ENCODE assay signal across 16 cellular contexts in genomic region chr1:70945266-70945665, GRCh38.
A peak's percentile ranks its signal among the peaks of the same experiment; 100 is the strongest.
DNase-seq lines count a peak whose midpoint lies in the region; ATAC-seq and TF ChIP-seq lines count a peak whose summit lies in the region.
"Had no signal": no experiment of that assay in that cellular context is flagged by ENCODE, and none has a peak within 500 bp of the region (broad histone marks: within the 10 kb centered on the region; RNA-seq: fewer than 3 reads in every experiment).

No MANE protein-coding gene starts in this region.

- H3K27ac ChIP-seq in rectal smooth muscle tissue (ENCODE audit: low read depth, low read length) (peak overlapping the region; percentile 45), uterus (peak overlapping the region; percentile 52 to 79), breast epithelium (no peak overlapping the region)
- H3K27ac ChIP-seq: BLaER1 treated with 17β-estradiol and CSF1 and Interleukin-3, amounts not matched to agents 10 nM and 100 nM; GM23248 had no signal

- ATAC-seq in GM21381 (IDR thresholded peaks at IDR 0.05; ENCODE audit: unreplicated experiment), result no peak
- ATAC-seq: CD8-positive, alpha-beta T cell; GM12878 had no signal

- TF ChIP-seq POLR2A in uterus (IDR thresholded peaks at IDR 0.05) (no peak), breast epithelium (IDR thresholded peaks at IDR 0.05) (no peak)

- DNase-seq in LNCaP clone FGC (ENCODE audit: low read depth) (peak; percentile 2), fibroblast of the aortic adventitia (ENCODE audit: low read depth) (peak; percentile 24), uterus (peak in 1 of 2 donors; percentile 62), breast epithelium (ENCODE audit: low spot score in 2 of 2) (no peak), DMS79 treated with DMSO at 0.1 percent for 48 hours (lab: John Stamatoyannopoulos, UW) (no peak)
- DNase-seq: 8988T; Calu3; CD8-positive, alpha-beta T cell; DND-41; EL; GM23248 had no signal

- H3K4me3 ChIP-seq in LNCaP clone FGC (ENCODE audit: low read depth, low read length), result no peak overlapping the region
- no peak overlapping the region for H3K4me3 ChIP-seq in fibroblast of the aortic adventitia (ENCODE audit: low read depth, low read length)
- no peak overlapping the region for H3K4me3 ChIP-seq in rectal smooth muscle tissue (ENCODE audit: low read length)
- H3K4me3 ChIP-seq in uterus, result no peak overlapping the region
- H3K4me3 ChIP-seq in breast epithelium, result no peak overlapping the region
- H3K4me3 ChIP-seq: BLaER1 treated with 17β-estradiol and CSF1 and Interleukin-3, amounts not matched to agents 10 nM and 100 nM; GM12878; GM23248; HAP-1 had no signal

- intact Hi-C loops in uterus (cut with DNase I; ENCODE audit: low total_unique reads), result no loop called here
- intact Hi-C loops in breast epithelium (cut with DNase I; ENCODE audit: low total_unique reads), result no loop called here

- H3K4me1 ChIP-seq in rectal smooth muscle tissue (ENCODE audit: control insufficient read depth, insufficient read depth, low read length), result peaks cover 9% of the 10 kb centered on the region
- H3K4me1 ChIP-seq in uterus, result peaks cover 0 to 5% of the 10 kb centered on the region in 2 donors
- no peaks in the 10 kb centered on the region for H3K4me1 ChIP-seq in breast epithelium
- H3K4me1 ChIP-seq: BLaER1 treated with 17β-estradiol and CSF1 and Interleukin-3, amounts not matched to agents 10 nM and 100 nM had no signal

- no peaks in the 10 kb centered on the region for H3K36me3 ChIP-seq in rectal smooth muscle tissue (ENCODE audit: control insufficient read depth, insufficient read depth, low read length)
- H3K36me3 ChIP-seq in uterus, result no peaks in the 10 kb centered on the region
- no peaks in the 10 kb centered on the region for H3K36me3 ChIP-seq in breast epithelium
- H3K36me3 ChIP-seq: BLaER1 treated with 17β-estradiol and CSF1 and Interleukin-3, amounts not matched to agents 10 nM and 100 nM; HAP-1 had no signal

- no peak overlapping the region for H3K9ac ChIP-seq in rectal smooth muscle tissue (ENCODE audit: low read length)
- H3K9ac ChIP-seq: BLaER1 treated with 17β-estradiol and CSF1 and Interleukin-3, amounts not matched to agents 10 nM and 100 nM; GM23248 had no signal

- H3K9me3 ChIP-seq in uterus (no peaks in the 10 kb centered on the region), breast epithelium (no peaks in the 10 kb centered on the region)
- H3K9me3 ChIP-seq: HAP-1 had no signal

- TF ChIP-seq CTCF in LNCaP clone FGC (IDR thresholded peaks at IDR 0.05; ENCODE audit: control insufficient read depth, extremely low read depth, insufficient read depth) (no peak), fibroblast of the aortic adventitia (IDR thresholded peaks at IDR 0.05; ENCODE audit: insufficient read depth, low read length) (no peak), uterus (IDR thresholded peaks at IDR 0.05) (no peak), breast epithelium (IDR thresholded peaks at IDR 0.05) (no peak)

- H3K27me3 ChIP-seq in rectal smooth muscle tissue (ENCODE audit: control insufficient read depth, insufficient read depth, low read length), result no peaks in the 10 kb centered on the region
- no peaks in the 10 kb centered on the region for H3K27me3 ChIP-seq in uterus
- no peaks in the 10 kb centered on the region for H3K27me3 ChIP-seq in breast epithelium
- H3K27me3 ChIP-seq: BLaER1 treated with 17β-estradiol and CSF1 and Interleukin-3, amounts not matched to agents 10 nM and 100 nM had no signal

Comparison
In these comparisons a context has a peak if more than half of its experiments do, and no peak if none do; other contexts are left out.
1. DNase-seq: peak in LNCaP clone FGC (single experiment) and fibroblast of the aortic adventitia (single experiment); none in breast epithelium (0 of 2) and DMS79 treated with DMSO at 0.1 percent for 48 hours (single experiment).
2. H3K27ac ChIP-seq: peak in rectal smooth muscle tissue (single experiment) and uterus (2 of 2); none in breast epithelium (0 of 2).